In the genomic region with DNA sequence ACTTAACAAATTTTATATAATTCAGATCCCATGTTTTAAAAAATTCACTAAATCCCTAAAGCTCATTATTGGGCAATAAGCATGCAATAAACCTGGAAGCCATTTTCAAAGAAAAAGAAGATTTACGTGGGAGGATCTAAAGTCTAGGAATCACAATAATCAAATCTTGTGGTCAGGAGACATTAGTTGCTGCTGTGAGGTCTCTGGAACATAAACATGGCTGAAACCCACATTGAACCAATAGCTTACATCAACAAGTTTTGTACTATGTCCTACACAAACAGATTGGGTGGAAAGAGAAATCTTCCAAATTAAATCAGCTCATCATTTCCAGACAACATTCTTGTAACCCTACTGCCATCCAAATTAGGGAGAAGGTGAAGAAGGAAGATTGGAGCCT, we compare ENCODE assay signal across 25 cellular contexts.
"Had no signal": no experiment of that assay in that cellular context is flagged by ENCODE, and none has a peak within 500 bp of the region (broad histone marks: within the 10 kb centered on the region; RNA-seq: fewer than 3 reads in every experiment).

No MANE protein-coding gene starts in this region.

- H3K9me3 Mint-ChIP-seq: naive B cell; T-helper 2 cell treated with Interferon-gamma antibody and Interleukin-4, amounts not matched to agents 5 μg/mL and 100 μg/mL, for 36 hours; type B pancreatic cell had no signal

- H3K36me3 Mint-ChIP-seq: activated naive CD4-positive, alpha-beta T cell treated with anti-CD3 and anti-CD28 coated beads, Interleukin-2, amount 50 U/mL, for 24 hours; naive B cell; T-cell; type B pancreatic cell had no signal

- H3K4me1 ChIP-seq: ascending aorta, lower lobe of right lung, right lobe of liver, spleen, vagina had no signal

- ATAC-seq: left lobe of liver, lower lobe of right lung, right lobe of liver, T-cell had no signal

- H3K9me3 ChIP-seq: ascending aorta, heart left ventricle, lower lobe of right lung, right lobe of liver, spleen, thoracic aorta, vagina had no signal

- H3K4me3 Mint-ChIP-seq: activated naive CD4-positive, alpha-beta T cell treated with anti-CD3 and anti-CD28 coated beads, Interleukin-2, amount 50 U/mL, for 24 hours; naive B cell; T-cell; T-helper 2 cell treated with Interferon-gamma antibody and Interleukin-4, amounts not matched to agents 5 μg/mL and 100 μg/mL, for 36 hours; type B pancreatic cell had no signal

- H3K27ac ChIP-seq: ascending aorta, heart left ventricle, lower lobe of right lung, right lobe of liver, spleen, thoracic aorta, vagina, WERI-Rb-1 had no signal

- H3K36me3 ChIP-seq: ascending aorta, heart left ventricle, lower lobe of right lung, right lobe of liver, spleen, thoracic aorta, vagina, WERI-Rb-1 had no signal

- H3K27ac Mint-ChIP-seq: activated naive CD4-positive, alpha-beta T cell treated with anti-CD3 and anti-CD28 coated beads, Interleukin-2, amount 50 U/mL, for 24 hours; naive B cell; T-cell; T-helper 2 cell treated with Interferon-gamma antibody and Interleukin-4, amounts not matched to agents 5 μg/mL and 100 μg/mL, for 36 hours; type B pancreatic cell had no signal

- H3K4me3 ChIP-seq: ascending aorta, heart left ventricle, lower lobe of right lung, right lobe of liver, spleen, thoracic aorta, vagina had no signal

- DNase-seq: activated CD4-positive, alpha-beta T cell treated with anti-CD3 and anti-CD28 coated beads, Interleukin-2, amount 50 U/mL, for 1 hour; activated CD4-positive, CD25-positive, alpha-beta regulatory T cell treated with anti-CD3 and anti-CD28 coated beads, Interleukin-2, amount 50 U/mL, for 72 hours; activated gamma-delta T cell treated with Interleukin-2 at 50 U/mL for 16 hours; activated T-cell treated with anti-CD3 and anti-CD28 coated beads, Interleukin-2, amount 50 U/mL, for 1 hour; dermis blood vessel endothelial cell; effector CD8-positive, alpha-beta T cell; heart left ventricle; kidney; lower lobe of right lung; naive B cell; occipital lobe; posterior cingulate gyrus; right lobe of liver; spleen; stimulated activated CD4-positive, alpha-beta T cell treated with anti-CD3 and anti-CD28 coated beads, Interleukin-4, amount 100 ng/mL, for 1 hour; stimulated activated naive CD4-positive, alpha-beta T cell treated with Interleukin-2 at 50 U/mL for 16 hours; T-cell; WERI-Rb-1 had no signal

- H3K27me3 ChIP-seq: ascending aorta, heart left ventricle, right lobe of liver, spleen, vagina had no signal

- H3K4me1 Mint-ChIP-seq: activated naive CD4-positive, alpha-beta T cell treated with anti-CD3 and anti-CD28 coated beads, Interleukin-2, amount 50 U/mL, for 24 hours; naive B cell; T-cell had no signal

- H3K27me3 Mint-ChIP-seq: activated naive CD4-positive, alpha-beta T cell treated with anti-CD3 and anti-CD28 coated beads, Interleukin-2, amount 50 U/mL, for 24 hours; naive B cell; T-cell; type B pancreatic cell had no signal
